In genomic region chr7:140304071-140304799, GRCh38 we compare ENCODE assay signal across 8 cellular contexts.
DNase-seq lines count a peak whose midpoint lies in the region; ATAC-seq and TF ChIP-seq lines count a peak whose summit lies in the region.

No MANE protein-coding gene starts in this region.

- H3K36me3 ChIP-seq in CD8-positive, alpha-beta T cell (ENCODE audit: insufficient read depth, low read length): no peaks in the 10 kb centered on the region
- no peaks in the 10 kb centered on the region for H3K36me3 ChIP-seq in body of pancreas (replicated peaks in 1 of 2; ENCODE audit: insufficient read depth in 1 of 2, low read depth in 2 of 2)

- no peak overlapping the region for H3K4me3 Mint-ChIP-seq in CD8-positive, alpha-beta T cell

- no peak for TF ChIP-seq POLR2A in body of pancreas (IDR thresholded peaks at IDR 0.05)

- peak; percentile 60 for TF ChIP-seq CTCF in CD8-positive, alpha-beta T cell (IDR thresholded peaks at IDR 0.05)
- TF ChIP-seq CTCF in body of pancreas (IDR thresholded peaks at IDR 0.05): peak in 4 of 7 experiments; percentile 12 to 37 (median 28)

- H3K4me1 ChIP-seq in CD8-positive, alpha-beta T cell (ENCODE audit: insufficient read depth, low read length): peaks cover 5% of the 10 kb centered on the region
- H3K4me1 ChIP-seq in body of pancreas: no peaks in the 10 kb centered on the region

- no peaks in the 10 kb centered on the region for H3K9me3 ChIP-seq in CD8-positive, alpha-beta T cell (ENCODE audit: low read length)
- H3K9me3 ChIP-seq in body of pancreas: no peaks in the 10 kb centered on the region

- no peak overlapping the region for H3K4me3 ChIP-seq in CD8-positive, alpha-beta T cell (ENCODE audit: low read depth, low read length)
- no peak overlapping the region for H3K4me3 ChIP-seq in body of pancreas

- no peak overlapping the region for H3K27ac ChIP-seq in CD8-positive, alpha-beta T cell (ENCODE audit: low read depth, low read length)
- no peak overlapping the region for H3K27ac ChIP-seq in body of pancreas

- H3K27me3 Mint-ChIP-seq in CD8-positive, alpha-beta T cell (ENCODE audit: low read depth): no peaks in the 10 kb centered on the region

- intact Hi-C loops in CD8-positive, alpha-beta T cell (cut with DNase I, micrococcal nuclease): loop anchor here (1.0 to 10.0 kb wide), 4 partner anchors 42 to 529 kb away; partner anchors contain the start of gene HIPK2 (in 2 of the 2)
- intact Hi-C loops in body of pancreas (cut with DNase I): no loop called here

- peaks cover 5% of the 10 kb centered on the region for H3K4me1 Mint-ChIP-seq in CD8-positive, alpha-beta T cell (ENCODE audit: low read depth)

- POLR2A ChIA-PET in CD8-positive, alpha-beta T cell (lab: Charles Lee): interaction anchor here (0.6 to 2.7 kb wide), 8 partner anchors 41 to 242 kb away, joined by 3 to 22 read pairs (median 4); partner anchors contain the start of genes KDM7A and PARP12

- DNase-seq in CD8-positive, alpha-beta T cell: peak in 6 of 7 experiments; percentile 11 to 66 (median 42)
- peak; percentile 16 for DNase-seq in RKO (ENCODE audit: low spot score)
- DNase-seq in body of pancreas: peak in 1 of 4 donors; percentile 15
- DNase-seq in medulla oblongata (ENCODE audit: extremely low spot score): peak; percentile 46
- no peak for DNase-seq in ecto neural progenitor cell (ENCODE audit: low spot score)
- no peak for DNase-seq in NCI-H2171 (lab: John Stamatoyannopoulos, UW)

- H3K27ac Mint-ChIP-seq in CD8-positive, alpha-beta T cell: peak overlapping the region; percentile 87

- 87 to 89% methylated on average over 7 of the region's 7 CpGs for WGBS in body of pancreas, 2 donors

- no peaks in the 10 kb centered on the region for H3K27me3 ChIP-seq in CD8-positive, alpha-beta T cell (ENCODE audit: insufficient read depth, low read length)
- H3K27me3 ChIP-seq in body of pancreas: no peaks in the 10 kb centered on the region

- CTCF ChIA-PET in CD8-positive, alpha-beta T cell (lab: Charles Lee): interaction anchor here (0.6 to 3.7 kb wide), 38 partner anchors 8 to 804 kb away, joined by 3 to 35 read pairs (median 5); no protein-coding TSS in a partner anchor

- peak; percentile 96 for ATAC-seq in CD8-positive, alpha-beta T cell
- peak; percentile 75 for ATAC-seq in GM21515 (IDR thresholded peaks at IDR 0.05; ENCODE audit: unreplicated experiment)
- ATAC-seq in body of pancreas: no peak
- ATAC-seq in GM19397 (IDR thresholded peaks at IDR 0.05; ENCODE audit: unreplicated experiment): no peak

- H3K9me3 Mint-ChIP-seq in CD8-positive, alpha-beta T cell: no peaks in the 10 kb centered on the region

- no peaks in the 10 kb centered on the region for H3K36me3 Mint-ChIP-seq in CD8-positive, alpha-beta T cell

Comparison
In these comparisons a context has a peak if more than half of its experiments do, and no peak if none do; other contexts are left out.
1. ATAC-seq: peak in CD8-positive, alpha-beta T cell (single experiment) and GM21515 (single experiment); none in body of pancreas (single experiment) and GM19397 (single experiment).
2. DNase-seq: peak in CD8-positive, alpha-beta T cell (6 of 7), RKO (single experiment) and medulla oblongata (single experiment); none in ecto neural progenitor cell (single experiment) and NCI-H2171 (single experiment).